In genomic region chr14:43418314-43418713, GRCh38 we compare ENCODE assay signal across 25 cellular contexts.
"Had no signal": no experiment of that assay in that cellular context is flagged by ENCODE, and none has a peak within 500 bp of the region (broad histone marks: within the 10 kb centered on the region; RNA-seq: fewer than 3 reads in every experiment).

No MANE protein-coding gene starts in this region.

- H3K27ac ChIP-seq: ascending aorta, brain microvascular endothelial cell, left lung, neutrophil, ovary, prostate gland, upper lobe of left lung, WERI-Rb-1 had no signal

- H3K9me3 ChIP-seq: neutrophil, ovary, prostate gland, upper lobe of left lung had no signal

- H3K4me3 ChIP-seq: ascending aorta, left lung, lung, ovary, prostate gland, upper lobe of left lung had no signal

- H3K27me3 ChIP-seq: ascending aorta, brain microvascular endothelial cell, left lung, neutrophil, ovary, upper lobe of left lung had no signal

- ATAC-seq: activated CD8-positive, alpha-beta memory T cell treated with anti-CD3 and anti-CD28 coated beads, Interleukin-2, amount 10 ng/mL, durations not matched to agents 7 days and 5 days; activated CD8-positive, alpha-beta T cell treated with anti-CD3 and anti-CD28 coated beads for 36 hours; left lung; natural killer cell treated with Interleukin-12 subunit alpha and Interleukin-12 subunit beta and Interleukin-15 and Interleukin-18, amount 100 ng/mL, for 72 hours; stimulated activated naive CD8-positive, alpha-beta T cell treated with anti-CD3 and anti-CD28 coated beads, Interleukin-15, Interleukin-2, amounts not matched to agents 100 U/mL and 50 U/mL, for 24 hours had no signal

- FAIRE-seq: endometrium, TTC549 had no signal

- H3K36me3 ChIP-seq: ascending aorta, brain microvascular endothelial cell, left lung, neutrophil, ovary, prostate gland, upper lobe of left lung, WERI-Rb-1 had no signal

- DNase-seq: activated CD4-positive, alpha-beta T cell treated with anti-CD3 and anti-CD28 coated beads, Interleukin-2, amount 10 ng/mL, durations not matched to agents 7 days and 5 days; activated CD4-positive, CD25-positive, alpha-beta regulatory T cell treated with anti-CD3 and anti-CD28 coated beads, Interleukin-2, amount 50 U/mL, for 72 hours; activated CD8-positive, alpha-beta memory T cell treated with anti-CD3 and anti-CD28 coated beads, Interleukin-2, amount 10 ng/mL, durations not matched to agents 7 days and 5 days; activated CD8-positive, alpha-beta T cell treated with anti-CD3 and anti-CD28 coated beads for 36 hours; activated effector memory CD4-positive, alpha-beta T cell treated with anti-CD3 and anti-CD28 coated beads, Interleukin-2, amount 50 U/mL, for 16 hours; activated T-cell treated with anti-CD3 and anti-CD28 coated beads for 4 hours; brain microvascular endothelial cell; caudate nucleus; effector CD4-positive, alpha-beta T cell; foreskin fibroblast; immature natural killer cell; ovary; stimulated activated CD4-positive, alpha-beta T cell treated with anti-CD3 and anti-CD28 coated beads, Interleukin-12 subunit alpha, Interleukin-12 subunit beta, amount 100 ng/mL, for 4 hours; stimulated activated CD4-positive, alpha-beta T cell treated with anti-CD3 and anti-CD28 coated beads, Interleukin-4, amount 100 ng/mL, for 4 hours; stimulated activated naive CD8-positive, alpha-beta T cell treated with anti-CD3 and anti-CD28 coated beads, Interleukin-15, Interleukin-2, amounts not matched to agents 100 U/mL and 50 U/mL, for 24 hours; upper lobe of left lung; WERI-Rb-1 had no signal

- H3K4me1 ChIP-seq: ascending aorta, left lung, prostate gland, upper lobe of left lung had no signal
